Comparison of ENCODE assay signal across 8 cellular contexts in genomic region chr17:11935734-11936406, GRCh38.
A peak's percentile ranks its signal among the peaks of the same experiment; 100 is the strongest.
DNase-seq lines count a peak whose midpoint lies in the region; ATAC-seq, FAIRE-seq and TF ChIP-seq lines count a peak whose summit lies in the region.

No MANE protein-coding gene starts in this region.

- H3K27me3 ChIP-seq in body of pancreas = no peaks in the 10 kb centered on the region
- H3K27me3 ChIP-seq in uterus = no peaks in the 10 kb centered on the region

- H3K27ac ChIP-seq in body of pancreas = no peak overlapping the region
- no peak overlapping the region for H3K27ac ChIP-seq in uterus

- H3K4me1 ChIP-seq in body of pancreas (no peaks in the 10 kb centered on the region), uterus (no peaks in the 10 kb centered on the region)

- no peaks in the 10 kb centered on the region for H3K36me3 ChIP-seq in body of pancreas (replicated peaks in 1 of 2; ENCODE audit: insufficient read depth in 1 of 2, low read depth in 2 of 2)
- no peaks in the 10 kb centered on the region for H3K36me3 ChIP-seq in uterus

- H3K4me3 ChIP-seq in body of pancreas (no peak overlapping the region), uterus (no peak overlapping the region)

- TF ChIP-seq CTCF in body of pancreas (IDR thresholded peaks at IDR 0.05) (peak in 6 of 7 experiments; percentile 33 to 76 (median 54)), uterus (IDR thresholded peaks at IDR 0.05) (peak; percentile 31 to 70 (median 62))

- H3K9me3 ChIP-seq in body of pancreas (no peaks in the 10 kb centered on the region), uterus (no peaks in the 10 kb centered on the region)

- intact Hi-C loops in body of pancreas (cut with DNase I) (no loop called here), uterus (cut with DNase I; ENCODE audit: low total_unique reads) (no loop called here)

- peak; percentile 0 for DNase-seq in NCI-H345 treated with DMSO at 0.1 percent for 48 hours (lab: John Stamatoyannopoulos, UW; ENCODE audit: unreplicated experiment)
- DNase-seq in body of pancreas = peak in 3 of 4 donors; percentile 15 to 29 (median 18)
- peak; percentile 86 for DNase-seq in left kidney (ENCODE audit: low read depth, low spot score)
- no peak for DNase-seq in uterus
- no peak for DNase-seq in GF-D8 (lab: John Stamatoyannopoulos, UW)

- 28 to 41% methylated on average over 14 of the region's 14 CpGs for WGBS in body of pancreas, 2 donors

- FAIRE-seq in A204.1 (lab: Jason Lieb, UNC) = peak; percentile 93
- FAIRE-seq in G401.6 (lab: Jason Lieb, UNC) = peak; percentile 93

- no peak for TF ChIP-seq POLR2A in body of pancreas (IDR thresholded peaks at IDR 0.05)
- no peak for TF ChIP-seq POLR2A in uterus (IDR thresholded peaks at IDR 0.05)

- no peak for ATAC-seq in body of pancreas
- ATAC-seq in GM18907 (IDR thresholded peaks at IDR 0.05; ENCODE audit: unreplicated experiment) = no peak

Comparison
In these comparisons a context has a peak if more than half of its experiments do, and no peak if none do; other contexts are left out.
1. DNase-seq: peak in NCI-H345 treated with DMSO at 0.1 percent for 48 hours (single experiment), body of pancreas (3 of 4) and left kidney (single experiment); none in uterus (0 of 2) and GF-D8 (single experiment).